In genomic region chr3:9014189-9014588, GRCh38 we compare ENCODE assay signal across 1 cellular context.
TF ChIP-seq lines count a peak whose summit lies in the region.

No MANE protein-coding gene starts in this region.

TF ChIP-seq in SK-N-SH, 30 proteins besides CTCF, POLR2A, EP300 and RAD21 (continued from another document):
- no peak for TF ChIP-seq ZBTB33 (IDR thresholded peaks at IDR 0.05; ENCODE audit: borderline replicate concordance, low read depth)
